ENCODE assay signal across 16 cellular contexts in genomic region chr11:3052109-3052479, GRCh38. TPM values are rescaled to one million over a fixed set of nuclear protein-coding genes. Genes with fewer than 3 reads are reported as not detected.
A peak's percentile ranks its signal among the peaks of the same experiment; 100 is the strongest.
DNase-seq lines count a peak whose midpoint lies in the region; ATAC-seq and FAIRE-seq lines count a peak whose summit lies in the region.
"Had no signal": no experiment of that assay in that cellular context is flagged by ENCODE, and none has a peak within 500 bp of the region (broad histone marks: within the 10 kb centered on the region; RNA-seq: fewer than 3 reads in every experiment).

No MANE protein-coding gene starts in this region.

- no peaks in the 10 kb centered on the region for H3K36me3 Mint-ChIP-seq in memory B cell
- H3K36me3 Mint-ChIP-seq: IgD-negative memory B cell had no signal

- H3K27me3 Mint-ChIP-seq in memory B cell: no peaks in the 10 kb centered on the region
- H3K27me3 Mint-ChIP-seq: brain, IgD-negative memory B cell had no signal

- no peak overlapping the region for H3K4me3 ChIP-seq in H7 (ENCODE audit: insufficient read depth, low read depth, low read length)
- H3K4me3 ChIP-seq: left lung, smooth muscle cell, transverse colon had no signal

- H3K27ac Mint-ChIP-seq in memory B cell: peak overlapping the region; percentile 87

- peaks cover 35% of the 10 kb centered on the region for H3K4me1 Mint-ChIP-seq in memory B cell

- peaks cover 16% of the 10 kb centered on the region for H3K36me3 ChIP-seq in H7 (replicated peaks; ENCODE audit: control insufficient read depth, insufficient read depth, low read length)

- H3K9me3 Mint-ChIP-seq in memory B cell: no peaks in the 10 kb centered on the region
- H3K9me3 Mint-ChIP-seq: brain, IgD-negative memory B cell had no signal

- DNase-seq in DMS153 (lab: John Stamatoyannopoulos, UW) (peak; percentile 18), H7 (peak; percentile 59), NCI-H524 (lab: John Stamatoyannopoulos, UW) (peak; percentile 71 to 90), memory B cell (ENCODE audit: low spot score in 2 of 2) (no peak), HTR-8/SVneo (ENCODE audit: insufficient read length, low spot score) (no peak)
- no peak for DNase-seq in activated T-cell treated with anti-CD3 and anti-CD28 coated beads, Interleukin-2, amount 50 U/mL, for 48 hours
- DNase-seq: Caco-2, transverse colon had no signal

- no peak for FAIRE-seq in HTR-8/SVneo (lab: Jason Lieb, UNC)
- FAIRE-seq: endometrium, GM12891 had no signal

- H3K4me3 Mint-ChIP-seq in memory B cell: no peak overlapping the region

- no peaks in the 10 kb centered on the region for H3K27me3 ChIP-seq in H7 (ENCODE audit: control insufficient read depth, insufficient read depth, low read length)
- H3K27me3 ChIP-seq: left lung, transverse colon had no signal

- ATAC-seq in memory B cell (ENCODE audit: low read depth): no peak
- ATAC-seq in GM18909 (IDR thresholded peaks at IDR 0.05; ENCODE audit: poor library complexity, unreplicated experiment): no peak
- ATAC-seq in HG03108 (IDR thresholded peaks at IDR 0.05; ENCODE audit: unreplicated experiment): no peak
- ATAC-seq: left lung had no signal

RNA-seq across cellular contexts. Expression of gene CARS1, which starts 5.1 kb away (rescaled TPM):
- 56.0 and 76.2 TPM in 2 replicates for total RNA-seq in H7 (2014; rRNA removed; shearing (Covaris generic))

RNA-seq across cellular contexts. Expression of gene NAP1L4, which starts 60.0 kb away (rescaled TPM):
- total RNA-seq in H7 (2014; rRNA removed; shearing (Covaris generic)): 140 and 142 TPM in 2 replicates

Comparison
In these comparisons a context has a peak if more than half of its experiments do, and no peak if none do; other contexts are left out.
1. DNase-seq: peak in DMS153 (single experiment), H7 (single experiment) and NCI-H524 (2 of 2); none in memory B cell (0 of 2), HTR-8/SVneo (single experiment) and activated T-cell treated with anti-CD3 and anti-CD28 coated beads, Interleukin-2, amount 50 U/mL, for 48 hours (0 of 2).